1 cellular context compared by ENCODE assay signal in the genomic region with DNA sequence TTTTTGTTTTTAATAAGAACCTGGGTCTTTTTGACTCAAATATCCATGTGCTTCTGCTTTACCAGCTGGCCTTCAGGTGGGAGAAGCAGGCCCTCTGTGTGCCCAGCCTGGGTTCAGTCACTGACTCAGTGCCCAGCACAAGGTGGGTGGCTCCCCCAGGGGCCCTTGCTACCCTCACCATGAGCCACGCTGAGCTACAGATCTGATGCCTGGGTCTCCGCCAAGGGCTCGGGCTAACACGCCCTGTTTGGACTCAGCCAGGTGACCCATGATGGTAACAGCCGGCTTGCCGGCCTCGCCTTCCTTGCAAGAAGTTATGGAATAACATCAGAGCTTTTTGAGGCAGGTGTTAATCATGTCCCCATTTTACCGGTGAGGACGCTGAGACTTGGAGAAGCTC.
TF ChIP-seq lines count a peak whose summit lies in the region.

No MANE protein-coding gene starts in this region.

TF ChIP-seq in neural cell, 6 proteins besides CTCF, POLR2A, EP300 and RAD21 (continued from another document):
- TF ChIP-seq, protein P1, sequence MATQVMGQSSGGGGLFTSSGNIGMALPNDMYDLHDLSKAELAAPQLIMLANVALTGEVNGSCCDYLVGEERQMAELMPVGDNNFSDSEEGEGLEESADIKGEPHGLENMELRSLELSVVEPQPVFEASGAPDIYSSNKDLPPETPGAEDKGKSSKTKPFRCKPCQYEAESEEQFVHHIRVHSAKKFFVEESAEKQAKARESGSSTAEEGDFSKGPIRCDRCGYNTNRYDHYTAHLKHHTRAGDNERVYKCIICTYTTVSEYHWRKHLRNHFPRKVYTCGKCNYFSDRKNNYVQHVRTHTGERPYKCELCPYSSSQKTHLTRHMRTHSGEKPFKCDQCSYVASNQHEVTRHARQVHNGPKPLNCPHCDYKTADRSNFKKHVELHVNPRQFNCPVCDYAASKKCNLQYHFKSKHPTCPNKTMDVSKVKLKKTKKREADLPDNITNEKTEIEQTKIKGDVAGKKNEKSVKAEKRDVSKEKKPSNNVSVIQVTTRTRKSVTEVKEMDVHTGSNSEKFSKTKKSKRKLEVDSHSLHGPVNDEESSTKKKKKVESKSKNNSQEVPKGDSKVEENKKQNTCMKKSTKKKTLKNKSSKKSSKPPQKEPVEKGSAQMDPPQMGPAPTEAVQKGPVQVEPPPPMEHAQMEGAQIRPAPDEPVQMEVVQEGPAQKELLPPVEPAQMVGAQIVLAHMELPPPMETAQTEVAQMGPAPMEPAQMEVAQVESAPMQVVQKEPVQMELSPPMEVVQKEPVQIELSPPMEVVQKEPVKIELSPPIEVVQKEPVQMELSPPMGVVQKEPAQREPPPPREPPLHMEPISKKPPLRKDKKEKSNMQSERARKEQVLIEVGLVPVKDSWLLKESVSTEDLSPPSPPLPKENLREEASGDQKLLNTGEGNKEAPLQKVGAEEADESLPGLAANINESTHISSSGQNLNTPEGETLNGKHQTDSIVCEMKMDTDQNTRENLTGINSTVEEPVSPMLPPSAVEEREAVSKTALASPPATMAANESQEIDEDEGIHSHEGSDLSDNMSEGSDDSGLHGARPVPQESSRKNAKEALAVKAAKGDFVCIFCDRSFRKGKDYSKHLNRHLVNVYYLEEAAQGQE (IDR thresholded peaks at IDR 0.05; ENCODE audit: borderline replicate concordance) = no peak
- no peak for TF ChIP-seq TAF1 (IDR thresholded peaks at IDR 0.05; ENCODE audit: low read depth)
